Comparison of ENCODE assay signal across 2 cellular contexts in the genomic region with DNA sequence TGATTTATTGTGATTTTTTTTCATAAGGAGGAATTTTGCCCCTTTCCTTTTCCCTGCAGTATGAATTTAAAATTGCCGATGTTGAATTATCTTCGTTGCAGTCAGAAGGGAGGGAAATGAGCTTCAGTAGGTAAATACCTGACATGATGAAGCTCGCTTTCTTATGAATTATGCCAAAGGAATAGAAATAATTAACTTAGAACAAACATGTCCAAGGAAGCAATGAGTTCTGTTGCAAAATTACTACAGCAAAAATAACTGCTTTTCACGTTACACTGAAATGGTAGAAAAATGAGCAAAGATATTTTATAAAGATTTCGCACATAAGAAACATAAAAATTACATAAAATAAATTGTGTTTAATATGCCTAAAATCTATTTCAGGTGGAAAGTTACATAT.
TF ChIP-seq lines count a peak whose summit lies in the region.

No MANE protein-coding gene starts in this region.

TF ChIP-seq in liver, 16 proteins besides CTCF, POLR2A, EP300 and RAD21 (continued from another document):
- TF ChIP-seq GABPA (IDR thresholded peaks at IDR 0.05 in 1 of 2, conservative IDR thresholded peaks at IDR 0.05 in 1 of 2), result no peak
- peak; percentile 66 for TF ChIP-seq FOXA1 (IDR thresholded peaks at IDR 0.05)
- TF ChIP-seq, protein P1, sequence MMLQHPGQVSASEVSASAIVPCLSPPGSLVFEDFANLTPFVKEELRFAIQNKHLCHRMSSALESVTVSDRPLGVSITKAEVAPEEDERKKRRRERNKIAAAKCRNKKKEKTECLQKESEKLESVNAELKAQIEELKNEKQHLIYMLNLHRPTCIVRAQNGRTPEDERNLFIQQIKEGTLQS (IDR thresholded peaks at IDR 0.05), result no peak
- peak; percentile 36 for TF ChIP-seq SP1 (IDR thresholded peaks at IDR 0.05)
- no peak for TF ChIP-seq HNF4G (IDR thresholded peaks at IDR 0.05)
- TF ChIP-seq RXRA (IDR thresholded peaks at IDR 0.05), result peak in 1 of 2 donors; percentile 19
- TF ChIP-seq, protein P2, sequence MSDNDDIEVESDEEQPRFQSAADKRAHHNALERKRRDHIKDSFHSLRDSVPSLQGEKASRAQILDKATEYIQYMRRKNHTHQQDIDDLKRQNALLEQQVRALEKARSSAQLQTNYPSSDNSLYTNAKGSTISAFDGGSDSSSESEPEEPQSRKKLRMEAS (IDR thresholded peaks at IDR 0.05), result no peak
- peak; percentile 29 to 31 for TF ChIP-seq HNF4A (conservative IDR thresholded peaks at IDR 0.05)
- TF ChIP-seq, protein P3, sequence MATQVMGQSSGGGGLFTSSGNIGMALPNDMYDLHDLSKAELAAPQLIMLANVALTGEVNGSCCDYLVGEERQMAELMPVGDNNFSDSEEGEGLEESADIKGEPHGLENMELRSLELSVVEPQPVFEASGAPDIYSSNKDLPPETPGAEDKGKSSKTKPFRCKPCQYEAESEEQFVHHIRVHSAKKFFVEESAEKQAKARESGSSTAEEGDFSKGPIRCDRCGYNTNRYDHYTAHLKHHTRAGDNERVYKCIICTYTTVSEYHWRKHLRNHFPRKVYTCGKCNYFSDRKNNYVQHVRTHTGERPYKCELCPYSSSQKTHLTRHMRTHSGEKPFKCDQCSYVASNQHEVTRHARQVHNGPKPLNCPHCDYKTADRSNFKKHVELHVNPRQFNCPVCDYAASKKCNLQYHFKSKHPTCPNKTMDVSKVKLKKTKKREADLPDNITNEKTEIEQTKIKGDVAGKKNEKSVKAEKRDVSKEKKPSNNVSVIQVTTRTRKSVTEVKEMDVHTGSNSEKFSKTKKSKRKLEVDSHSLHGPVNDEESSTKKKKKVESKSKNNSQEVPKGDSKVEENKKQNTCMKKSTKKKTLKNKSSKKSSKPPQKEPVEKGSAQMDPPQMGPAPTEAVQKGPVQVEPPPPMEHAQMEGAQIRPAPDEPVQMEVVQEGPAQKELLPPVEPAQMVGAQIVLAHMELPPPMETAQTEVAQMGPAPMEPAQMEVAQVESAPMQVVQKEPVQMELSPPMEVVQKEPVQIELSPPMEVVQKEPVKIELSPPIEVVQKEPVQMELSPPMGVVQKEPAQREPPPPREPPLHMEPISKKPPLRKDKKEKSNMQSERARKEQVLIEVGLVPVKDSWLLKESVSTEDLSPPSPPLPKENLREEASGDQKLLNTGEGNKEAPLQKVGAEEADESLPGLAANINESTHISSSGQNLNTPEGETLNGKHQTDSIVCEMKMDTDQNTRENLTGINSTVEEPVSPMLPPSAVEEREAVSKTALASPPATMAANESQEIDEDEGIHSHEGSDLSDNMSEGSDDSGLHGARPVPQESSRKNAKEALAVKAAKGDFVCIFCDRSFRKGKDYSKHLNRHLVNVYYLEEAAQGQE (IDR thresholded peaks at IDR 0.05), result no peak
- TF ChIP-seq TAF1 (conservative IDR thresholded peaks at IDR 0.05), result no peak
- TF ChIP-seq JUND (IDR thresholded peaks at IDR 0.05), result peak in 1 of 2 donors; percentile 23
- peak; percentile 42 for TF ChIP-seq FOXA2 (IDR thresholded peaks at IDR 0.05)
- no peak for TF ChIP-seq NR2F2 (IDR thresholded peaks at IDR 0.05)
TF ChIP-seq in liver: peak in this region for 8.

TF ChIP-seq in HepG2, 621 proteins besides CTCF, POLR2A, EP300 and RAD21 (continued from another document):
- TF ChIP-seq, protein P4, sequence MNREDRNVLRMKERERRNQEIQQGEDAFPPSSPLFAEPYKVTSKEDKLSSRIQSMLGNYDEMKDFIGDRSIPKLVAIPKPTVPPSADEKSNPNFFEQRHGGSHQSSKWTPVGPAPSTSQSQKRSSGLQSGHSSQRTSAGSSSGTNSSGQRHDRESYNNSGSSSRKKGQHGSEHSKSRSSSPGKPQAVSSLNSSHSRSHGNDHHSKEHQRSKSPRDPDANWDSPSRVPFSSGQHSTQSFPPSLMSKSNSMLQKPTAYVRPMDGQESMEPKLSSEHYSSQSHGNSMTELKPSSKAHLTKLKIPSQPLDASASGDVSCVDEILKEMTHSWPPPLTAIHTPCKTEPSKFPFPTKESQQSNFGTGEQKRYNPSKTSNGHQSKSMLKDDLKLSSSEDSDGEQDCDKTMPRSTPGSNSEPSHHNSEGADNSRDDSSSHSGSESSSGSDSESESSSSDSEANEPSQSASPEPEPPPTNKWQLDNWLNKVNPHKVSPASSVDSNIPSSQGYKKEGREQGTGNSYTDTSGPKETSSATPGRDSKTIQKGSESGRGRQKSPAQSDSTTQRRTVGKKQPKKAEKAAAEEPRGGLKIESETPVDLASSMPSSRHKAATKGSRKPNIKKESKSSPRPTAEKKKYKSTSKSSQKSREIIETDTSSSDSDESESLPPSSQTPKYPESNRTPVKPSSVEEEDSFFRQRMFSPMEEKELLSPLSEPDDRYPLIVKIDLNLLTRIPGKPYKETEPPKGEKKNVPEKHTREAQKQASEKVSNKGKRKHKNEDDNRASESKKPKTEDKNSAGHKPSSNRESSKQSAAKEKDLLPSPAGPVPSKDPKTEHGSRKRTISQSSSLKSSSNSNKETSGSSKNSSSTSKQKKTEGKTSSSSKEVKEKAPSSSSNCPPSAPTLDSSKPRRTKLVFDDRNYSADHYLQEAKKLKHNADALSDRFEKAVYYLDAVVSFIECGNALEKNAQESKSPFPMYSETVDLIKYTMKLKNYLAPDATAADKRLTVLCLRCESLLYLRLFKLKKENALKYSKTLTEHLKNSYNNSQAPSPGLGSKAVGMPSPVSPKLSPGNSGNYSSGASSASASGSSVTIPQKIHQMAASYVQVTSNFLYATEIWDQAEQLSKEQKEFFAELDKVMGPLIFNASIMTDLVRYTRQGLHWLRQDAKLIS (CRISPR knock-in tag; IDR thresholded peaks at IDR 0.05), result no peak
- TF ChIP-seq ZNF660 (CRISPR knock-in tag; IDR thresholded peaks at IDR 0.05; ENCODE audit: borderline replicate concordance, low read depth) (no peak), ZNF543 (CRISPR knock-in tag; IDR thresholded peaks at IDR 0.05) (no peak), RARG (CRISPR knock-in tag; IDR thresholded peaks at IDR 0.05; ENCODE audit: low read depth) (no peak), RORA (CRISPR knock-in tag; IDR thresholded peaks at IDR 0.05) (no peak), MED8 (CRISPR knock-in tag; IDR thresholded peaks at IDR 0.05; ENCODE audit: insufficient replicate concordance) (no peak), XRCC5 (optimal IDR thresholded peaks at IDR 0.05; ENCODE audit: low read length) (no peak), PAWR (CRISPR knock-in tag; IDR thresholded peaks at IDR 0.05; ENCODE audit: borderline replicate concordance) (no peak), TBX2 (CRISPR knock-in tag; IDR thresholded peaks at IDR 0.05; ENCODE audit: borderline replicate concordance) (no peak), NFKBIZ (CRISPR knock-in tag; IDR thresholded peaks at IDR 0.05) (no peak), POGZ (CRISPR knock-in tag; IDR thresholded peaks at IDR 0.05) (no peak), ZNF567 (CRISPR knock-in tag; IDR thresholded peaks at IDR 0.05; ENCODE audit: borderline replicate concordance) (no peak), RBAK (CRISPR knock-in tag; IDR thresholded peaks at IDR 0.05) (no peak)
- TF ChIP-seq, protein P5, sequence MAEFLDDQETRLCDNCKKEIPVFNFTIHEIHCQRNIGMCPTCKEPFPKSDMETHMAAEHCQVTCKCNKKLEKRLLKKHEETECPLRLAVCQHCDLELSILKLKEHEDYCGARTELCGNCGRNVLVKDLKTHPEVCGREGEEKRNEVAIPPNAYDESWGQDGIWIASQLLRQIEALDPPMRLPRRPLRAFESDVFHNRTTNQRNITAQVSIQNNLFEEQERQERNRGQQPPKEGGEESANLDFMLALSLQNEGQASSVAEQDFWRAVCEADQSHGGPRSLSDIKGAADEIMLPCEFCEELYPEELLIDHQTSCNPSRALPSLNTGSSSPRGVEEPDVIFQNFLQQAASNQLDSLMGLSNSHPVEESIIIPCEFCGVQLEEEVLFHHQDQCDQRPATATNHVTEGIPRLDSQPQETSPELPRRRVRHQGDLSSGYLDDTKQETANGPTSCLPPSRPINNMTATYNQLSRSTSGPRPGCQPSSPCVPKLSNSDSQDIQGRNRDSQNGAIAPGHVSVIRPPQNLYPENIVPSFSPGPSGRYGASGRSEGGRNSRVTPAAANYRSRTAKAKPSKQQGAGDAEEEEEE (CRISPR knock-in tag; IDR thresholded peaks at IDR 0.05; ENCODE audit: borderline replicate concordance), result no peak
- TF ChIP-seq, protein P6, sequence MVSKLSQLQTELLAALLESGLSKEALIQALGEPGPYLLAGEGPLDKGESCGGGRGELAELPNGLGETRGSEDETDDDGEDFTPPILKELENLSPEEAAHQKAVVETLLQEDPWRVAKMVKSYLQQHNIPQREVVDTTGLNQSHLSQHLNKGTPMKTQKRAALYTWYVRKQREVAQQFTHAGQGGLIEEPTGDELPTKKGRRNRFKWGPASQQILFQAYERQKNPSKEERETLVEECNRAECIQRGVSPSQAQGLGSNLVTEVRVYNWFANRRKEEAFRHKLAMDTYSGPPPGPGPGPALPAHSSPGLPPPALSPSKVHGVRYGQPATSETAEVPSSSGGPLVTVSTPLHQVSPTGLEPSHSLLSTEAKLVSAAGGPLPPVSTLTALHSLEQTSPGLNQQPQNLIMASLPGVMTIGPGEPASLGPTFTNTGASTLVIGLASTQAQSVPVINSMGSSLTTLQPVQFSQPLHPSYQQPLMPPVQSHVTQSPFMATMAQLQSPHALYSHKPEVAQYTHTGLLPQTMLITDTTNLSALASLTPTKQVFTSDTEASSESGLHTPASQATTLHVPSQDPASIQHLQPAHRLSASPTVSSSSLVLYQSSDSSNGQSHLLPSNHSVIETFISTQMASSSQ (IDR thresholded peaks at IDR 0.05; ENCODE audit: low read depth), result no peak
- TF ChIP-seq, protein P6 (CRISPR knock-in tag; IDR thresholded peaks at IDR 0.05; ENCODE audit: borderline replicate concordance), result no peak
- TF ChIP-seq, protein P7, sequence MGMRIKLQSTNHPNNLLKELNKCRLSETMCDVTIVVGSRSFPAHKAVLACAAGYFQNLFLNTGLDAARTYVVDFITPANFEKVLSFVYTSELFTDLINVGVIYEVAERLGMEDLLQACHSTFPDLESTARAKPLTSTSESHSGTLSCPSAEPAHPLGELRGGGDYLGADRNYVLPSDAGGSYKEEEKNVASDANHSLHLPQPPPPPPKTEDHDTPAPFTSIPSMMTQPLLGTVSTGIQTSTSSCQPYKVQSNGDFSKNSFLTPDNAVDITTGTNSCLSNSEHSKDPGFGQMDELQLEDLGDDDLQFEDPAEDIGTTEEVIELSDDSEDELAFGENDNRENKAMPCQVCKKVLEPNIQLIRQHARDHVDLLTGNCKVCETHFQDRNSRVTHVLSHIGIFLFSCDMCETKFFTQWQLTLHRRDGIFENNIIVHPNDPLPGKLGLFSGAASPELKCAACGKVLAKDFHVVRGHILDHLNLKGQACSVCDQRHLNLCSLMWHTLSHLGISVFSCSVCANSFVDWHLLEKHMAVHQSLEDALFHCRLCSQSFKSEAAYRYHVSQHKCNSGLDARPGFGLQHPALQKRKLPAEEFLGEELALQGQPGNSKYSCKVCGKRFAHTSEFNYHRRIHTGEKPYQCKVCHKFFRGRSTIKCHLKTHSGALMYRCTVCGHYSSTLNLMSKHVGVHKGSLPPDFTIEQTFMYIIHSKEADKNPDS (CRISPR knock-in tag; IDR thresholded peaks at IDR 0.05), result no peak
- TF ChIP-seq, protein P8, sequence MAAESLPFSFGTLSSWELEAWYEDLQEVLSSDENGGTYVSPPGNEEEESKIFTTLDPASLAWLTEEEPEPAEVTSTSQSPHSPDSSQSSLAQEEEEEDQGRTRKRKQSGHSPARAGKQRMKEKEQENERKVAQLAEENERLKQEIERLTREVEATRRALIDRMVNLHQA (CRISPR knock-in tag; IDR thresholded peaks at IDR 0.05), result no peak
TF ChIP-seq in HepG2: peak in this region for 0.
